ENCODE assay signal across 1 cellular context in the genomic region with DNA sequence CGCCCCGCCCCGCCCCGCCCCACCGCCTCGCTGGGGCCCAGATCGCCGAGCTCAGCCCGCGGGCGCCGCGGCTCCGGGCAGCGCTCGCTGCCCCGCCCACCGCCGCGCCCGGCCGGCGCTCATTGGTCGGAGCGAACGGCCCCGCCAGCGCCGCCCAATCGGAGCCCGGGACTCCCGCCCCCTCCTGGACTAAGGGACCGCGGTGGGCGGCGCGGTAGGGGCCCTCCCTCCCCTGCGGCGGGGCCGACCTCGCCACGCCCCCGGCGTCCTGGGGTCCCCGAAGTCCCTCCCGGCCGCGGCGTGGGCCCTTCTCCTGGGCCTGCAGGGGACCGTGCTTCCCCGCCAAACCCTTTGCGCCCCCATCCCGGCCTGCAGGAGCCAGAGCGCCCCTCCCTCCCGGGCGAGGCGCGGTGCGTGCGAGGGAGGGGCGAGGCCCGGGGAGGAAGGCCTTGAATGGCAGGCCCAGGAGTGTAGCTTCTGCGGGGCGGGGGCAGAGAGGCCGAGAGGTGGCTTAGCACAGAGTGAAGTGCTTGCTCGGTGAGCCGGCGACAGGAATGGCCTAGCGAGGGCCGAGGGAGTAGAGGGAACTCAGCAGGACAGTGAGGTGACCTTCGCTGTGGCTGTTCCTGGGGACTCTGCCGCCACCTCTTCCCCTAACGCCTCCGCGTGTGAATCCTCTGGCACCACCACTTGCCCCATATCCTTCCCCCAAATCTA.
TF ChIP-seq lines count a peak whose summit lies in the region.

A gene (minus strand): TSS at position 51 of the 717 bp plus-strand sequence. CDS start 7,366 bp downstream, outside the sequence.

TF ChIP-seq in HepG2, 621 proteins besides CTCF, POLR2A, EP300 and RAD21 (continued from another document and continues in another):
- TF ChIP-seq, protein P1, sequence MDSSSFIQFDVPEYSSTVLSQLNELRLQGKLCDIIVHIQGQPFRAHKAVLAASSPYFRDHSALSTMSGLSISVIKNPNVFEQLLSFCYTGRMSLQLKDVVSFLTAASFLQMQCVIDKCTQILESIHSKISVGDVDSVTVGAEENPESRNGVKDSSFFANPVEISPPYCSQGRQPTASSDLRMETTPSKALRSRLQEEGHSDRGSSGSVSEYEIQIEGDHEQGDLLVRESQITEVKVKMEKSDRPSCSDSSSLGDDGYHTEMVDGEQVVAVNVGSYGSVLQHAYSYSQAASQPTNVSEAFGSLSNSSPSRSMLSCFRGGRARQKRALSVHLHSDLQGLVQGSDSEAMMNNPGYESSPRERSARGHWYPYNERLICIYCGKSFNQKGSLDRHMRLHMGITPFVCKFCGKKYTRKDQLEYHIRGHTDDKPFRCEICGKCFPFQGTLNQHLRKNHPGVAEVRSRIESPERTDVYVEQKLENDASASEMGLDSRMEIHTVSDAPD (CRISPR knock-in tag; IDR thresholded peaks at IDR 0.05): 0 out of 2 replicates have a peak, but pooled peaks have one; percentile 72
- TF ChIP-seq TMF1 (CRISPR knock-in tag; IDR thresholded peaks at IDR 0.05; ENCODE audit: low read depth): 0 out of 2 replicates have a peak, but pooled peaks have one; percentile 31
- TF ChIP-seq EEA1 (CRISPR knock-in tag; IDR thresholded peaks at IDR 0.05; ENCODE audit: borderline replicate concordance): 0 out of 2 replicates have a peak, but pooled peaks have one; percentile 16
- TF ChIP-seq ZNF205 (CRISPR knock-in tag; IDR thresholded peaks at IDR 0.05): peak; percentile 56
- TF ChIP-seq, protein P2, sequence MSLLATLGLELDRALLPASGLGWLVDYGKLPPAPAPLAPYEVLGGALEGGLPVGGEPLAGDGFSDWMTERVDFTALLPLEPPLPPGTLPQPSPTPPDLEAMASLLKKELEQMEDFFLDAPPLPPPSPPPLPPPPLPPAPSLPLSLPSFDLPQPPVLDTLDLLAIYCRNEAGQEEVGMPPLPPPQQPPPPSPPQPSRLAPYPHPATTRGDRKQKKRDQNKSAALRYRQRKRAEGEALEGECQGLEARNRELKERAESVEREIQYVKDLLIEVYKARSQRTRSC (CRISPR knock-in tag; IDR thresholded peaks at IDR 0.05; ENCODE audit: low read depth): no peak
- TF ChIP-seq ZNF225 (CRISPR knock-in tag; IDR thresholded peaks at IDR 0.05): no peak; the same call in 1 of the 2 replicates
- no peak for TF ChIP-seq MTA3 (CRISPR knock-in tag; IDR thresholded peaks at IDR 0.05)
- TF ChIP-seq, protein P3, sequence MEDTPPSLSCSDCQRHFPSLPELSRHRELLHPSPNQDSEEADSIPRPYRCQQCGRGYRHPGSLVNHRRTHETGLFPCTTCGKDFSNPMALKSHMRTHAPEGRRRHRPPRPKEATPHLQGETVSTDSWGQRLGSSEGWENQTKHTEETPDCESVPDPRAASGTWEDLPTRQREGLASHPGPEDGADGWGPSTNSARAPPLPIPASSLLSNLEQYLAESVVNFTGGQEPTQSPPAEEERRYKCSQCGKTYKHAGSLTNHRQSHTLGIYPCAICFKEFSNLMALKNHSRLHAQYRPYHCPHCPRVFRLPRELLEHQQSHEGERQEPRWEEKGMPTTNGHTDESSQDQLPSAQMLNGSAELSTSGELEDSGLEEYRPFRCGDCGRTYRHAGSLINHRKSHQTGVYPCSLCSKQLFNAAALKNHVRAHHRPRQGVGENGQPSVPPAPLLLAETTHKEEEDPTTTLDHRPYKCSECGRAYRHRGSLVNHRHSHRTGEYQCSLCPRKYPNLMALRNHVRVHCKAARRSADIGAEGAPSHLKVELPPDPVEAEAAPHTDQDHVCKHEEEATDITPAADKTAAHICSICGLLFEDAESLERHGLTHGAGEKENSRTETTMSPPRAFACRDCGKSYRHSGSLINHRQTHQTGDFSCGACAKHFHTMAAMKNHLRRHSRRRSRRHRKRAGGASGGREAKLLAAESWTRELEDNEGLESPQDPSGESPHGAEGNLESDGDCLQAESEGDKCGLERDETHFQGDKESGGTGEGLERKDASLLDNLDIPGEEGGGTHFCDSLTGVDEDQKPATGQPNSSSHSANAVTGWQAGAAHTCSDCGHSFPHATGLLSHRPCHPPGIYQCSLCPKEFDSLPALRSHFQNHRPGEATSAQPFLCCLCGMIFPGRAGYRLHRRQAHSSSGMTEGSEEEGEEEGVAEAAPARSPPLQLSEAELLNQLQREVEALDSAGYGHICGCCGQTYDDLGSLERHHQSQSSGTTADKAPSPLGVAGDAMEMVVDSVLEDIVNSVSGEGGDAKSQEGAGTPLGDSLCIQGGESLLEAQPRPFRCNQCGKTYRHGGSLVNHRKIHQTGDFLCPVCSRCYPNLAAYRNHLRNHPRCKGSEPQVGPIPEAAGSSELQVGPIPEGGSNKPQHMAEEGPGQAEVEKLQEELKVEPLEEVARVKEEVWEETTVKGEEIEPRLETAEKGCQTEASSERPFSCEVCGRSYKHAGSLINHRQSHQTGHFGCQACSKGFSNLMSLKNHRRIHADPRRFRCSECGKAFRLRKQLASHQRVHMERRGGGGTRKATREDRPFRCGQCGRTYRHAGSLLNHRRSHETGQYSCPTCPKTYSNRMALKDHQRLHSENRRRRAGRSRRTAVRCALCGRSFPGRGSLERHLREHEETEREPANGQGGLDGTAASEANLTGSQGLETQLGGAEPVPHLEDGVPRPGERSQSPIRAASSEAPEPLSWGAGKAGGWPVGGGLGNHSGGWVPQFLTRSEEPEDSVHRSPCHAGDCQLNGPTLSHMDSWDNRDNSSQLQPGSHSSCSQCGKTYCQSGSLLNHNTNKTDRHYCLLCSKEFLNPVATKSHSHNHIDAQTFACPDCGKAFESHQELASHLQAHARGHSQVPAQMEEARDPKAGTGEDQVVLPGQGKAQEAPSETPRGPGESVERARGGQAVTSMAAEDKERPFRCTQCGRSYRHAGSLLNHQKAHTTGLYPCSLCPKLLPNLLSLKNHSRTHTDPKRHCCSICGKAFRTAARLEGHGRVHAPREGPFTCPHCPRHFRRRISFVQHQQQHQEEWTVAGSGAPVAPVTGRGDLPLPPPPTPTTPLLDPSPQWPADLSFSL (CRISPR knock-in tag; IDR thresholded peaks at IDR 0.05): no peak
- TF ChIP-seq MYC (CRISPR knock-in tag; IDR thresholded peaks at IDR 0.05; ENCODE audit: borderline replicate concordance): peak; percentile 69
- no peak for TF ChIP-seq ZNF33B (CRISPR knock-in tag; IDR thresholded peaks at IDR 0.05)
- TF ChIP-seq TAF15 (IDR thresholded peaks at IDR 0.05; ENCODE audit: low read depth, low read length, poor library complexity, severe bottlenecking): no peak
- TF ChIP-seq NFE2L1 (CRISPR knock-in tag; IDR thresholded peaks at IDR 0.05; ENCODE audit: borderline replicate concordance): no peak
- TF ChIP-seq, protein P4, sequence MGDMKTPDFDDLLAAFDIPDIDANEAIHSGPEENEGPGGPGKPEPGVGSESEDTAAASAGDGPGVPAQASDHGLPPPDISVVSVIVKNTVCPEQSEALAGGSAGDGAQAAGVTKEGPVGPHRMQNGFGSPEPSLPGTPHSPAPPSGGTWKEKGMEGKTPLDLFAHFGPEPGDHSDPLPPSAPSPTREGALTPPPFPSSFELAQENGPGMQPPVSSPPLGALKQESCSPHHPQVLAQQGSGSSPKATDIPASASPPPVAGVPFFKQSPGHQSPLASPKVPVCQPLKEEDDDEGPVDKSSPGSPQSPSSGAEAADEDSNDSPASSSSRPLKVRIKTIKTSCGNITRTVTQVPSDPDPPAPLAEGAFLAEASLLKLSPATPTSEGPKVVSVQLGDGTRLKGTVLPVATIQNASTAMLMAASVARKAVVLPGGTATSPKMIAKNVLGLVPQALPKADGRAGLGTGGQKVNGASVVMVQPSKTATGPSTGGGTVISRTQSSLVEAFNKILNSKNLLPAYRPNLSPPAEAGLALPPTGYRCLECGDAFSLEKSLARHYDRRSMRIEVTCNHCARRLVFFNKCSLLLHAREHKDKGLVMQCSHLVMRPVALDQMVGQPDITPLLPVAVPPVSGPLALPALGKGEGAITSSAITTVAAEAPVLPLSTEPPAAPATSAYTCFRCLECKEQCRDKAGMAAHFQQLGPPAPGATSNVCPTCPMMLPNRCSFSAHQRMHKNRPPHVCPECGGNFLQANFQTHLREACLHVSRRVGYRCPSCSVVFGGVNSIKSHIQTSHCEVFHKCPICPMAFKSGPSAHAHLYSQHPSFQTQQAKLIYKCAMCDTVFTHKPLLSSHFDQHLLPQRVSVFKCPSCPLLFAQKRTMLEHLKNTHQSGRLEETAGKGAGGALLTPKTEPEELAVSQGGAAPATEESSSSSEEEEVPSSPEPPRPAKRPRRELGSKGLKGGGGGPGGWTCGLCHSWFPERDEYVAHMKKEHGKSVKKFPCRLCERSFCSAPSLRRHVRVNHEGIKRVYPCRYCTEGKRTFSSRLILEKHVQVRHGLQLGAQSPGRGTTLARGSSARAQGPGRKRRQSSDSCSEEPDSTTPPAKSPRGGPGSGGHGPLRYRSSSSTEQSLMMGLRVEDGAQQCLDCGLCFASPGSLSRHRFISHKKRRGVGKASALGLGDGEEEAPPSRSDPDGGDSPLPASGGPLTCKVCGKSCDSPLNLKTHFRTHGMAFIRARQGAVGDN (CRISPR knock-in tag; IDR thresholded peaks at IDR 0.05): peak; percentile 86
- TF ChIP-seq SMAD3 (CRISPR knock-in tag; IDR thresholded peaks at IDR 0.05): peak; percentile 37; the same call in 1 of the 2 replicates
- no peak for TF ChIP-seq ZNF143 (CRISPR knock-in tag; IDR thresholded peaks at IDR 0.05)
- no peak for TF ChIP-seq MEF2D (CRISPR knock-in tag; IDR thresholded peaks at IDR 0.05)
- TF ChIP-seq ZNF724P (CRISPR knock-in tag; IDR thresholded peaks at IDR 0.05; ENCODE audit: borderline replicate concordance): no peak; the same call in 1 of the 2 replicates
- TF ChIP-seq, protein P5, sequence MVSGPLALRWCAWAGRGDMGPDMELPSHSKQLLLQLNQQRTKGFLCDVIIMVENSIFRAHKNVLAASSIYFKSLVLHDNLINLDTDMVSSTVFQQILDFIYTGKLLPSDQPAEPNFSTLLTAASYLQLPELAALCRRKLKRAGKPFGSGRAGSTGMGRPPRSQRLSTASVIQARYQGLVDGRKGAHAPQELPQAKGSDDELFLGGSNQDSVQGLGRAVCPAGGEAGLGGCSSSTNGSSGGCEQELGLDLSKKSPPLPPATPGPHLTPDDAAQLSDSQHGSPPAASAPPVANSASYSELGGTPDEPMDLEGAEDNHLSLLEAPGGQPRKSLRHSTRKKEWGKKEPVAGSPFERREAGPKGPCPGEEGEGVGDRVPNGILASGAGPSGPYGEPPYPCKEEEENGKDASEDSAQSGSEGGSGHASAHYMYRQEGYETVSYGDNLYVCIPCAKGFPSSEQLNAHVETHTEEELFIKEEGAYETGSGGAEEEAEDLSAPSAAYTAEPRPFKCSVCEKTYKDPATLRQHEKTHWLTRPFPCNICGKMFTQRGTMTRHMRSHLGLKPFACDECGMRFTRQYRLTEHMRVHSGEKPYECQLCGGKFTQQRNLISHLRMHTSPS (CRISPR knock-in tag; IDR thresholded peaks at IDR 0.05; ENCODE audit: low read depth): no peak
- peak; percentile 53; the same call in 1 of the 2 replicates for TF ChIP-seq PITX1 (CRISPR knock-in tag; IDR thresholded peaks at IDR 0.05)
- peak; percentile 80 for TF ChIP-seq SP2 (CRISPR knock-in tag; IDR thresholded peaks at IDR 0.05)
- TF ChIP-seq ZNF230 (CRISPR knock-in tag; IDR thresholded peaks at IDR 0.05): peak; percentile 25; the same call in 1 of the 2 replicates
- peak; percentile 58 for TF ChIP-seq SALL1 (CRISPR knock-in tag; IDR thresholded peaks at IDR 0.05)
- TF ChIP-seq SP1 (IDR thresholded peaks at IDR 0.05): no peak
- peak; percentile 78 for TF ChIP-seq SP1 (CRISPR knock-in tag; IDR thresholded peaks at IDR 0.05)
- TF ChIP-seq SIN3A (IDR thresholded peaks at IDR 0.05; ENCODE audit: borderline replicate concordance, low read depth, low read length): no peak
- TF ChIP-seq NFYB (CRISPR knock-in tag; IDR thresholded peaks at IDR 0.05): peak; percentile 71
- TF ChIP-seq JUNB (CRISPR knock-in tag; IDR thresholded peaks at IDR 0.05; ENCODE audit: borderline replicate concordance): no peak
- no peak for TF ChIP-seq ZKSCAN5 (CRISPR knock-in tag; IDR thresholded peaks at IDR 0.05)
- no peak for TF ChIP-seq ZSCAN31 (CRISPR knock-in tag; IDR thresholded peaks at IDR 0.05; ENCODE audit: low read depth)
- no peak for TF ChIP-seq ZC3H13 (CRISPR knock-in tag; IDR thresholded peaks at IDR 0.05)
- peak; percentile 38; the same call in 1 of the 2 replicates for TF ChIP-seq ELF3 (CRISPR knock-in tag; IDR thresholded peaks at IDR 0.05)
- TF ChIP-seq, protein P6, sequence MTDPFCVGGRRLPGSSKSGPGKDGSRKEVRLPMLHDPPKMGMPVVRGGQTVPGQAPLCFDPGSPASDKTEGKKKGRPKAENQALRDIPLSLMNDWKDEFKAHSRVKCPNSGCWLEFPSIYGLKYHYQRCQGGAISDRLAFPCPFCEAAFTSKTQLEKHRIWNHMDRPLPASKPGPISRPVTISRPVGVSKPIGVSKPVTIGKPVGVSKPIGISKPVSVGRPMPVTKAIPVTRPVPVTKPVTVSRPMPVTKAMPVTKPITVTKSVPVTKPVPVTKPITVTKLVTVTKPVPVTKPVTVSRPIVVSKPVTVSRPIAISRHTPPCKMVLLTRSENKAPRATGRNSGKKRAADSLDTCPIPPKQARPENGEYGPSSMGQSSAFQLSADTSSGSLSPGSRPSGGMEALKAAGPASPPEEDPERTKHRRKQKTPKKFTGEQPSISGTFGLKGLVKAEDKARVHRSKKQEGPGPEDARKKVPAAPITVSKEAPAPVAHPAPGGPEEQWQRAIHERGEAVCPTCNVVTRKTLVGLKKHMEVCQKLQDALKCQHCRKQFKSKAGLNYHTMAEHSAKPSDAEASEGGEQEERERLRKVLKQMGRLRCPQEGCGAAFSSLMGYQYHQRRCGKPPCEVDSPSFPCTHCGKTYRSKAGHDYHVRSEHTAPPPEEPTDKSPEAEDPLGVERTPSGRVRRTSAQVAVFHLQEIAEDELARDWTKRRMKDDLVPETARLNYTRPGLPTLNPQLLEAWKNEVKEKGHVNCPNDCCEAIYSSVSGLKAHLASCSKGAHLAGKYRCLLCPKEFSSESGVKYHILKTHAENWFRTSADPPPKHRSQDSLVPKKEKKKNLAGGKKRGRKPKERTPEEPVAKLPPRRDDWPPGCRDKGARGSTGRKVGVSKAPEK (CRISPR knock-in tag; IDR thresholded peaks at IDR 0.05; ENCODE audit: borderline replicate concordance): no peak
- TF ChIP-seq MIER2 (CRISPR knock-in tag; IDR thresholded peaks at IDR 0.05): no peak
- no peak for TF ChIP-seq SMYD3 (CRISPR knock-in tag; IDR thresholded peaks at IDR 0.05)
- no peak for TF ChIP-seq ZFP37 (CRISPR knock-in tag; IDR thresholded peaks at IDR 0.05; ENCODE audit: borderline replicate concordance)
- TF ChIP-seq, protein P7, sequence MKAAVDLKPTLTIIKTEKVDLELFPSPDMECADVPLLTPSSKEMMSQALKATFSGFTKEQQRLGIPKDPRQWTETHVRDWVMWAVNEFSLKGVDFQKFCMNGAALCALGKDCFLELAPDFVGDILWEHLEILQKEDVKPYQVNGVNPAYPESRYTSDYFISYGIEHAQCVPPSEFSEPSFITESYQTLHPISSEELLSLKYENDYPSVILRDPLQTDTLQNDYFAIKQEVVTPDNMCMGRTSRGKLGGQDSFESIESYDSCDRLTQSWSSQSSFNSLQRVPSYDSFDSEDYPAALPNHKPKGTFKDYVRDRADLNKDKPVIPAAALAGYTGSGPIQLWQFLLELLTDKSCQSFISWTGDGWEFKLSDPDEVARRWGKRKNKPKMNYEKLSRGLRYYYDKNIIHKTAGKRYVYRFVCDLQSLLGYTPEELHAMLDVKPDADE (CRISPR knock-in tag; IDR thresholded peaks at IDR 0.05): no peak
